Comparison of ENCODE assay signal across 17 cellular contexts in genomic region chr1:89850844-89851410, GRCh38. TPM values are rescaled to one million over a fixed set of nuclear protein-coding genes. Genes with fewer than 3 reads are reported as not detected.
DNase-seq lines count a peak whose midpoint lies in the region; ATAC-seq, FAIRE-seq and TF ChIP-seq lines count a peak whose summit lies in the region.
"Had no signal": no experiment of that assay in that cellular context is flagged by ENCODE, and none has a peak within 500 bp of the region (broad histone marks: within the 10 kb centered on the region; RNA-seq: fewer than 3 reads in every experiment).

No MANE protein-coding gene starts in this region.

- H3K4ac ChIP-seq in IMR-90 (ENCODE audit: low read depth, low read length) (no peak overlapping the region), H1 (replicated peaks; ENCODE audit: insufficient read length, low read depth, low read length) (no peak overlapping the region)

- WGBS in IMR-90 (ENCODE audit: extremely low coverage in 2 of 2, insufficient read length in 1 of 2), 2 experiments: no CpG with 5 or more reads among the region's 4 CpGs
- 88% methylated on average over 4 of the region's 4 CpGs; no CpG with 5 or more reads in 1 of the 2 experiments for WGBS in H1 (ENCODE audit: extremely low coverage in 1 of 2, insufficient coverage in 1 of 2, insufficient read length in 1 of 2, insufficient replicate concordance in 2 of 2, low coverage in 1 of 2, low lambda C conversion rate in 2 of 2, missing lambda C conversion rate in 1 of 2), 2 experiments

- H2AFZ ChIP-seq in IMR-90 (replicated peaks; ENCODE audit: low read length, poor library complexity) (no peak overlapping the region), H1 (ENCODE audit: low read length) (no peak overlapping the region)

- dilution Hi-C loops in IMR-90 (cut with HindIII; ENCODE audit: low sequenced_read_pairs, unreplicated experiment): no loop called here

- no peaks in the 10 kb centered on the region for H3K9me3 Mint-ChIP-seq in progenitor cell of endocrine pancreas (ENCODE audit: low read depth)

- H3K9me3 ChIP-seq in IMR-90 (ENCODE audit: control insufficient read depth, insufficient read depth, low read length) (no peaks in the 10 kb centered on the region), H1 (ENCODE audit: insufficient read depth in 2 of 2, low read depth in 1 of 2, low read length in 1 of 2) (no peaks in the 10 kb centered on the region)

- H2BK5ac ChIP-seq in IMR-90 (ENCODE audit: low read depth, low read length, poor library complexity, severe bottlenecking) (no peak overlapping the region), H1 (ENCODE audit: low read depth, low read length) (no peak overlapping the region)

- no peak overlapping the region for H2BK12ac ChIP-seq in H1 (ENCODE audit: low read depth, low read length)

- no peaks in the 10 kb centered on the region for H3K4me1 Mint-ChIP-seq in progenitor cell of endocrine pancreas (ENCODE audit: low read depth)

- FAIRE-seq in G401.6 (lab: Jason Lieb, UNC): peak; percentile 88
- no peak for FAIRE-seq in H1 (lab: Jason Lieb, UNC)
- FAIRE-seq: HTR-8/SVneo had no signal

- ATAC-seq in IMR-90 (ENCODE audit: low read depth): no peak
- ATAC-seq in HG03521 (IDR thresholded peaks at IDR 0.05; ENCODE audit: unreplicated experiment): no peak
- ATAC-seq in HG03571 (IDR thresholded peaks at IDR 0.05; ENCODE audit: unreplicated experiment): no peak

- H3K79me1 ChIP-seq in IMR-90 (ENCODE audit: low read depth in 1 of 2, low read length in 2 of 2) (peaks cover 40 to 62% of the 10 kb centered on the region in 2 experiments), H1 (ENCODE audit: low read depth, low read length) (peaks cover 3% of the 10 kb centered on the region; the same call in 1 of the 2 replicates)

- H3K23ac ChIP-seq in IMR-90 (ENCODE audit: low read depth, low read length) (no peak overlapping the region), H1 (ENCODE audit: insufficient read length) (no peak overlapping the region)

- H3K9me1 ChIP-seq in IMR-90 (ENCODE audit: insufficient read depth, low read length): peaks cover 6% of the 10 kb centered on the region; the same call in 1 of the 2 replicates

- peaks cover 5% of the 10 kb centered on the region; the same call in 1 of the 2 replicates for H3K4me1 ChIP-seq in IMR-90 (ENCODE audit: control insufficient read depth, insufficient read depth, low read length)
- no peaks in the 10 kb centered on the region for H3K4me1 ChIP-seq in H1 (replicated peaks in 1 of 4; ENCODE audit: control insufficient read depth in 3 of 4, insufficient read depth in 4 of 4, low read length in 3 of 4)

- H2BK15ac ChIP-seq in IMR-90 (ENCODE audit: low read depth, low read length) (no peak overlapping the region), H1 (ENCODE audit: low read length) (no peak overlapping the region)

- in situ Hi-C loops in IMR-90 (cut with MboI; ENCODE audit: low sequenced_read_pairs): no loop called here

- H3K79me2 ChIP-seq in H1 (ENCODE audit: control insufficient read depth in 1 of 2, insufficient read depth in 2 of 2, low read length in 2 of 2): peaks cover 0 to 21% of the 10 kb centered on the region in 2 experiments; a peak in 2 of 4 replicates

- TF ChIP-seq RAD21 in IMR-90 (IDR thresholded peaks at IDR 0.05; ENCODE audit: low read length) (no peak), H1 (IDR thresholded peaks at IDR 0.05 in 1 of 2, conservative IDR thresholded peaks at IDR 0.05 in 1 of 2; ENCODE audit: low read depth in 2 of 2, low read length in 2 of 2) (no peak)

- TF ChIP-seq EP300 in H1 (IDR thresholded peaks at IDR 0.05; ENCODE audit: borderline replicate concordance in 1 of 2, low read depth in 2 of 2, low read length in 2 of 2): no peak

- no peak for TF ChIP-seq POLR2A in IMR-90 (IDR thresholded peaks at IDR 0.05; ENCODE audit: low read depth, low read length)
- TF ChIP-seq POLR2A in H1 (IDR thresholded peaks at IDR 0.05; ENCODE audit: control extremely low read depth in 1 of 2, low read depth in 2 of 2, low read length in 2 of 2): no peak

- BruUV-seq in IMR-90 (replicated peaks; lab: Mats Ljungman, UMichigan): no TSS peak

- no peak overlapping the region for H2AK9ac ChIP-seq in IMR-90 (replicated peaks; ENCODE audit: low read depth, low read length, poor library complexity)

- intact Hi-C loops in IMR-90 (cut with micrococcal nuclease): no loop called here

- no peak overlapping the region for H3K4me2 ChIP-seq in IMR-90 (ENCODE audit: low read depth, low read length)
- no peak overlapping the region for H3K4me2 ChIP-seq in H1 (ENCODE audit: insufficient read depth in 1 of 2, low read depth in 2 of 2, low read length in 2 of 2)

- H3K27ac ChIP-seq in IMR-90 (ENCODE audit: insufficient read depth, low read length) (no peak overlapping the region), H1 (ENCODE audit: low read depth, low read length) (no peak overlapping the region)
- H3K27ac ChIP-seq: HL-60, RWPE1 had no signal

- peak overlapping the region; percentile 62 for H3K27ac Mint-ChIP-seq in progenitor cell of endocrine pancreas

- CTCF ChIA-PET in IMR-90 (lab: Yijun Ruan, JAX): no interaction called here
- CTCF ChIA-PET in H1 (lab: Charles Lee; ENCODE audit: partially characterized antibody): interaction anchor here (0.6 kb wide), 1 partner anchor 52 kb away, joined by 3 read pairs; no protein-coding TSS in a partner anchor

- H2BK120ac ChIP-seq in IMR-90 (ENCODE audit: low read depth, low read length) (no peak overlapping the region), H1 (replicated peaks; ENCODE audit: low read depth, low read length) (no peak overlapping the region)

- H4K8ac ChIP-seq in IMR-90 (ENCODE audit: low read depth in 2 of 2, low read length in 2 of 2): no peak overlapping the region
- H4K8ac ChIP-seq in H1 (ENCODE audit: extremely low read depth, insufficient read depth, low read length): no peak overlapping the region

- H3K27me3 ChIP-seq in IMR-90 (ENCODE audit: control insufficient read depth, insufficient read depth, low read length): no peaks in the 10 kb centered on the region
- H3K27me3 ChIP-seq in H1 (replicated peaks in 1 of 4; ENCODE audit: control insufficient read depth in 3 of 4, extremely low read depth in 1 of 4, insufficient read depth in 3 of 4, low read length in 3 of 4): no peaks in the 10 kb centered on the region

- H3K4me3 ChIP-seq in IMR-90 (ENCODE audit: insufficient read depth, low read depth, low read length) (no peak overlapping the region), H1 (ENCODE audit: extremely low read depth in 1 of 4, insufficient read depth in 2 of 4, low read depth in 3 of 4, low read length in 4 of 4) (no peak overlapping the region)

- H2AK5ac ChIP-seq in IMR-90 (ENCODE audit: low read depth, low read length): 0 out of 2 replicates have a peak overlapping the region, but pooled peaks have one; percentile 23
- no peak overlapping the region for H2AK5ac ChIP-seq in H1 (ENCODE audit: low read depth, low read length)

- H3K14ac ChIP-seq in IMR-90 (replicated peaks; ENCODE audit: low read depth, low read length): no peak overlapping the region
- H3K14ac ChIP-seq in H1 (ENCODE audit: insufficient read length): no peak overlapping the region

- H4K5ac ChIP-seq in IMR-90 (ENCODE audit: low read depth, low read length) (no peak overlapping the region), H1 (ENCODE audit: insufficient read length, low read depth, low read length) (no peak overlapping the region)

- H4K20me1 ChIP-seq in IMR-90 (ENCODE audit: insufficient read depth, low read length) (no peaks in the 10 kb centered on the region), H1 (replicated peaks in 1 of 2; ENCODE audit: control insufficient read depth in 1 of 2, insufficient read depth in 2 of 2, low read length in 2 of 2) (peaks cover 0 to 5% of the 10 kb centered on the region in 2 experiments)

- H3K56ac ChIP-seq in IMR-90 (ENCODE audit: extremely low read depth, insufficient read depth, low read length) (no peak overlapping the region), H1 (replicated peaks; ENCODE audit: insufficient read length, low read depth, low read length) (no peak overlapping the region)

- H4K91ac ChIP-seq in IMR-90 (ENCODE audit: insufficient read depth, low read depth, low read length) (no peak overlapping the region), H1 (replicated peaks; ENCODE audit: insufficient read length, low read length) (no peak overlapping the region)

- TF ChIP-seq CTCF in IMR-90 (conservative IDR thresholded peaks at IDR 0.05; ENCODE audit: low read depth, low read length) (no peak), H1 (IDR thresholded peaks at IDR 0.05; ENCODE audit: control extremely low read depth in 1 of 3, insufficient read depth in 1 of 3, low read depth in 1 of 3, low read length in 3 of 3) (no peak), progenitor cell of endocrine pancreas (IDR thresholded peaks at IDR 0.05; ENCODE audit: unreplicated experiment) (no peak)

- H3K4me3 Mint-ChIP-seq in progenitor cell of endocrine pancreas (ENCODE audit: low read depth): no peak overlapping the region

- POLR2A ChIA-PET in IMR-90 (lab: Charles Lee; ENCODE audit: unreplicated experiment) (no interaction called here), H1 (lab: Charles Lee; ENCODE audit: partially characterized antibody) (interaction anchor here (1.4 to 2.9 kb wide), 3 partner anchors 8 to 143 kb away, joined by 3 to 10 read pairs (median 3); no protein-coding TSS in a partner anchor)

- no peak for DNase-seq in IMR-90
- no peak for DNase-seq in H1 (ENCODE audit: low read depth in 1 of 2, low spot score in 2 of 2)
- no peak for DNase-seq in progenitor cell of endocrine pancreas (ENCODE audit: low spot score, unreplicated experiment)
- DNase-seq in activated effector memory CD4-positive, alpha-beta T cell treated with Interleukin-2 at 50 U/mL for 16 hours: no peak
- DNase-seq: H7, KBM-7, NCI-H1436, NCI-H2029, NCI-H2171, NCI-H446 treated with DMSO at 0.1 percent for 48 hours, NCI-H748 treated with DMSO at 0.1 percent for 48 hours had no signal

- no peaks in the 10 kb centered on the region for H3K23me2 ChIP-seq in H1 (ENCODE audit: low read depth, low read length)

- no peak overlapping the region for H2BK20ac ChIP-seq in IMR-90 (ENCODE audit: low read depth, low read length)
- H2BK20ac ChIP-seq in H1 (ENCODE audit: low read length): no peak overlapping the region

- H3K9ac ChIP-seq in IMR-90 (ENCODE audit: low read depth, low read length): no peak overlapping the region
- no peak overlapping the region for H3K9ac ChIP-seq in H1 (replicated peaks in 1 of 4; ENCODE audit: extremely low read depth in 1 of 4, low read depth in 3 of 4, low read length in 3 of 4)

- H3K36me3 ChIP-seq in IMR-90 (ENCODE audit: control insufficient read depth, insufficient read depth, low read length) (peaks cover 5% of the 10 kb centered on the region; the same call in 1 of the 2 replicates), H1 (ENCODE audit: control insufficient read depth in 2 of 4, insufficient read depth in 4 of 4, low read length in 3 of 4) (peaks cover 0 to 44% (median 13%) of the 10 kb centered on the region in 4 experiments; a peak in 5 of 8 replicates)

- H3K27me3 Mint-ChIP-seq in progenitor cell of endocrine pancreas: no peaks in the 10 kb centered on the region

- H3K18ac ChIP-seq in IMR-90 (ENCODE audit: low read depth, low read length) (no peak overlapping the region), H1 (ENCODE audit: extremely low read depth, low read length) (no peak overlapping the region)

- peaks cover 6% of the 10 kb centered on the region for H3K36me3 Mint-ChIP-seq in progenitor cell of endocrine pancreas (ENCODE audit: insufficient read depth)

RNA-seq across cellular contexts. Expression of gene LRRC8D, which starts 30.1 kb away (rescaled TPM):
- 34.7 and 35.3 TPM in 2 replicates for total RNA-seq in IMR-90 (2012; rRNA removed)
- 30.7 and 34.1 TPM in 2 replicates for polyA plus RNA-seq in IMR-90 (2012; rRNA removed)
- 29.8 and 40.6 TPM in 2 replicates for polyA plus RNA-seq in IMR-90 (2012; cell fraction: cytosol; rRNA removed)
- polyA plus RNA-seq in IMR-90 (2012; cell fraction: nucleus; rRNA removed; ENCODE audit: low replicate concordance): 12.1 and 17.4 TPM in 2 replicates
- total RNA-seq in H1 (2021; fragmentation: NEBNext Ultra II Directional; extraction: Animal tissue kit (Norgen Biotek cat#: 25700)): 58.5 and 58.9 TPM in 2 replicates
- 42.0 and 49.1 TPM in 2 replicates for polyA plus RNA-seq in H1 (2011; rRNA removed)
- 48.4 TPM for polyA plus RNA-seq in H1 (2011; cell fraction: cytosol; rRNA removed)
- polyA plus RNA-seq in H1 (2011; cell fraction: nucleus; rRNA removed): 45.7 TPM
- polyA plus RNA-seq in H1 (2012, experiment 1 of 2): 29.8 to 37.9 TPM (median 34.2 TPM) in 4 replicates
- 3.1 TPM for polyA plus RNA-seq in H1 (2012, experiment 2 of 2)
- polyA plus RNA-seq in H1 (2013, experiment 1 of 2): 44.7 TPM
- 50.3 TPM for polyA plus RNA-seq in H1 (2013, experiment 2 of 2)
- 90.4 and 90.6 TPM in 2 replicates for polyA minus RNA-seq in H1 (2011; rRNA and poly(A)+ RNA removed)
- polyA minus RNA-seq in H1 (2011; cell fraction: cytosol; rRNA and poly(A)+ RNA removed): 49.9 TPM
- 53.5 TPM for polyA minus RNA-seq in H1 (2011; cell fraction: nucleus; rRNA and poly(A)+ RNA removed)
- total RNA-seq in progenitor cell of endocrine pancreas: 41.2 and 42.1 TPM in 2 replicates
